26 cellular contexts compared by ENCODE assay signal in the genomic region with DNA sequence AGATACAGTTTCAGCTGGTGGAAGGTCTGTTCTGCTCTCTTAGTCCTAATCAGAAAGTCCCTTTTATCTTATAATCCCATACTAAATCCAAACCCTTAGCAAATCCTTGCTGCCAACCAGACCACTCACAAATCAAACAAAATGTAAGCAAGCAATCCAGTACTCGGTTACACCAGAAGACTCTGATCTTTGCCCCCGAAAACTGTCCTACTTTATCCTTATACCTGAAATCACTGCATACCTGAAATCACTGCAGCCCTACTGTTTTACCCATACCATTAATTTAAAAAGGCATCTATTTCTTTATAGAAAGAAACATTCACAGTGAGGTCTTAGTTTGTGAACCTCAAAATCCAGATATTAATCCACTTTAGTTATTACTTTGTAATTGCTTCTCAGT.
"Had no signal": no experiment of that assay in that cellular context is flagged by ENCODE, and none has a peak within 500 bp of the region (broad histone marks: within the 10 kb centered on the region; RNA-seq: fewer than 3 reads in every experiment).

No MANE protein-coding gene starts in this region.

- H3K4me1 ChIP-seq: SJSA1 had no signal

- H3K36me3 ChIP-seq: SJSA1 had no signal

- ATAC-seq: T-cell had no signal

- H3K4me3 ChIP-seq: MG63, SJSA1, SK-N-MC had no signal

- H3K9me3 ChIP-seq: MG63, SJSA1 had no signal

- FAIRE-seq: HTR-8/SVneo, RCC 7860 had no signal

- DNase-seq: Karpas-422, KG1, MG63, NCI-H1092, NCI-H1105 treated with DMSO at 0.1 percent for 48 hours, NCI-H1417 treated with DMSO at 0.1 percent for 48 hours, NCI-H146, NCI-H1694 treated with DMSO at 0.1 percent for 48 hours, NCI-H1930, NCI-H2081, NCI-H2107, NCI-H2171, NCI-H226, NCI-H446 treated with DMSO at 0.1 percent for 48 hours, NCI-H510A treated with DMSO at 0.1 percent for 48 hours, NCI-H526, Right ventricle myocardium superior, RPMI8226, SIG-M5, SW 1271, T-cell had no signal

- H3K27ac ChIP-seq: HL-60, SJSA1, SK-N-MC had no signal

- H3K27me3 ChIP-seq: MG63, SJSA1 had no signal
